Comparison of ENCODE assay signal across 18 cellular contexts in the genomic region with DNA sequence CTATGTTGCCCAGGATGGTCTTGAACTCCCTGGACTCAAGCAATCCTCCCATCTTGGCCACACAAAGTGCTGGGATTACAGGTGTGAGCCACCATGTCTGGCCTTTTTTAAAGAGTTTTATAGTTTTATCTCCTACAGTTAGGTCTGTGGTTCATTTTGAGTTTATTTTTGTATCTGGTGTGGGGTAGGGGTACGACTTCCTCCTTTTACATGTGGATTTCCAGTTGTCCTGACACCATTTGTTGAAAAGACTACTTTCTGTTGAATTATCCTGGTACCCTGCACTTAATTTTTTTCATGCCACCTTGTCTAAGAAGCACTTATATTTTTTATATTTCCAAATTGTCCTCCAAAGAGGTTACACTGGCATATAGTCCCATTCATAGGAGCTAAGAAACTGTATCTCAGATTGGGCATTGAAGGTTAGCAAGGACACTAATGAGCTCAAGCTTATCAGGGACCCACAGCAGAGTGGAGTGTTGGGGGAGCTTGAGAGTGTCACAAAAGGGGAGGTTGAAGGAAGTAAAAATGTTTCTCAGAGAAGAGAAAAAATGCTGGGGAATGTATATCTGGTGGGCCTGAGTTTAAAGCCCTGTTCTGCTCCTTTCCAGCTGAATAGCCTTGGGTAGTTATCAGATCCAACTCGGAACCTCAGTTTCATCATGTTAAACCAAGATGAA. TPM values are rescaled to one million over a fixed set of nuclear protein-coding genes. Genes with fewer than 3 reads are reported as not detected.
DNase-seq lines count a peak whose midpoint lies in the region; ATAC-seq and TF ChIP-seq lines count a peak whose summit lies in the region.
"Had no signal": no experiment of that assay in that cellular context is flagged by ENCODE, and none has a peak within 500 bp of the region (broad histone marks: within the 10 kb centered on the region; RNA-seq: fewer than 3 reads in every experiment).

No MANE protein-coding gene starts in this region.

- peaks cover 46% of the 10 kb centered on the region for H3K4me1 Mint-ChIP-seq in activated naive CD4-positive, alpha-beta T cell treated with anti-CD3 and anti-CD28 coated beads, Interleukin-2, amount 10 ng/mL, durations not matched to agents 7 days and 5 days
- H3K4me1 Mint-ChIP-seq in activated naive CD4-positive, alpha-beta T cell treated with anti-CD3 and anti-CD28 coated beads for 36 hours (ENCODE audit: low read depth), result peaks cover 33% of the 10 kb centered on the region
- H3K4me1 Mint-ChIP-seq in activated naive CD8-positive, alpha-beta T cell (ENCODE audit: low read depth), result peaks cover 43% of the 10 kb centered on the region

- H3K4me1 ChIP-seq in MM.1S (ENCODE audit: low read length), result peaks cover 30% of the 10 kb centered on the region
- H3K4me1 ChIP-seq in thymus (ENCODE audit: control insufficient read depth, insufficient read depth, low read length), result peaks cover 18% of the 10 kb centered on the region
- H3K4me1 ChIP-seq: psoas muscle, upper lobe of right lung had no signal

- CTCF ChIA-PET in activated naive CD4-positive, alpha-beta T cell treated with anti-CD3 and anti-CD28 coated beads, Interleukin-2, amount 10 ng/mL, durations not matched to agents 7 days and 5 days (lab: Charles Lee), result interaction anchor here (0.6 to 3.1 kb wide), 7 partner anchors 13 to 78 kb away, joined by 3 to 21 read pairs (median 3); a partner anchor contains a TSS
- CTCF ChIA-PET in activated naive CD4-positive, alpha-beta T cell treated with anti-CD3 and anti-CD28 coated beads for 36 hours (lab: Charles Lee), result interaction anchor here (0.6 to 2.3 kb wide), 8 partner anchors 34 to 138 kb away, joined by 3 to 11 read pairs (median 4); no protein-coding TSS in a partner anchor

- H3K27me3 ChIP-seq in MM.1S (replicated peaks; ENCODE audit: insufficient read depth, low read length) (no peaks in the 10 kb centered on the region), thymus (ENCODE audit: control insufficient read depth, insufficient read depth) (no peaks in the 10 kb centered on the region)
- H3K27me3 ChIP-seq: upper lobe of right lung had no signal

- H3K36me3 ChIP-seq in MM.1S (replicated peaks; ENCODE audit: insufficient read depth, low read length), result no peaks in the 10 kb centered on the region
- H3K36me3 ChIP-seq in thymus (ENCODE audit: control insufficient read depth, insufficient read depth), result peaks cover 6% of the 10 kb centered on the region
- H3K36me3 ChIP-seq: upper lobe of right lung had no signal

- 9% methylated on average over 2 of the region's 2 CpGs for WGBS in thymus

- no peak overlapping the region for H3K4me3 Mint-ChIP-seq in activated naive CD4-positive, alpha-beta T cell treated with anti-CD3 and anti-CD28 coated beads, Interleukin-2, amount 10 ng/mL, durations not matched to agents 7 days and 5 days
- H3K4me3 Mint-ChIP-seq in activated naive CD4-positive, alpha-beta T cell treated with anti-CD3 and anti-CD28 coated beads for 36 hours, result no peak overlapping the region
- peak overlapping the region; percentile 76 for H3K4me3 Mint-ChIP-seq in activated naive CD8-positive, alpha-beta T cell

- no peaks in the 10 kb centered on the region for H3K9me3 Mint-ChIP-seq in activated naive CD4-positive, alpha-beta T cell treated with anti-CD3 and anti-CD28 coated beads, Interleukin-2, amount 10 ng/mL, durations not matched to agents 7 days and 5 days
- no peaks in the 10 kb centered on the region for H3K9me3 Mint-ChIP-seq in activated naive CD4-positive, alpha-beta T cell treated with anti-CD3 and anti-CD28 coated beads for 36 hours
- H3K9me3 Mint-ChIP-seq in activated naive CD8-positive, alpha-beta T cell (ENCODE audit: low read depth), result no peaks in the 10 kb centered on the region

- intact Hi-C loops in activated naive CD4-positive, alpha-beta T cell treated with anti-CD3 and anti-CD28 coated beads for 36 hours (cut with micrococcal nuclease), result loop anchor here (5.0 kb wide), 1 partner anchor 48 kb away; a partner anchor contains a TSS

- H3F3A ChIP-seq in MM.1S (ENCODE audit: insufficient read depth, low read length), result peaks cover 23% of the 10 kb centered on the region

- peak overlapping the region; percentile 67 for H3K4me2 ChIP-seq in MM.1S (ENCODE audit: low read depth, low read length)

- H3K27ac ChIP-seq in MM.1S (ENCODE audit: low read length) (peak overlapping the region; percentile 76), thymus (ENCODE audit: low read depth) (peak overlapping the region; percentile 64)
- H3K27ac ChIP-seq: psoas muscle, upper lobe of right lung had no signal

- H3K27ac Mint-ChIP-seq in activated naive CD4-positive, alpha-beta T cell treated with anti-CD3 and anti-CD28 coated beads, Interleukin-2, amount 10 ng/mL, durations not matched to agents 7 days and 5 days, result peak overlapping the region; percentile 16
- no peak overlapping the region for H3K27ac Mint-ChIP-seq in activated naive CD4-positive, alpha-beta T cell treated with anti-CD3 and anti-CD28 coated beads for 36 hours
- H3K27ac Mint-ChIP-seq in activated naive CD8-positive, alpha-beta T cell, result peak overlapping the region; percentile 77

- H3K79me2 ChIP-seq in MM.1S (ENCODE audit: low read length), result no peaks in the 10 kb centered on the region

- no peaks in the 10 kb centered on the region for H3K9me2 ChIP-seq in MM.1S (replicated peaks; ENCODE audit: insufficient read depth, low read length)

- H4K20me1 ChIP-seq in MM.1S (ENCODE audit: insufficient read depth, low read length), result no peaks in the 10 kb centered on the region

- H2AFZ ChIP-seq in MM.1S (ENCODE audit: low read length), result peak overlapping the region; percentile 54

- peak overlapping the region; percentile 46; the same call in 1 of the 2 replicates for H3K9ac ChIP-seq in MM.1S (ENCODE audit: low read length)

- no peak for TF ChIP-seq CTCF in MM.1S (IDR thresholded peaks at IDR 0.05; ENCODE audit: low read length)
- no peak for TF ChIP-seq CTCF in GM10266 (IDR thresholded peaks at IDR 0.05; ENCODE audit: control insufficient read depth, insufficient read depth, low read depth, missing control alignments)

- ATAC-seq in GM21825 (IDR thresholded peaks at IDR 0.05; ENCODE audit: unreplicated experiment), result no peak

- H3K9me3 ChIP-seq in MM.1S (replicated peaks; ENCODE audit: insufficient read depth, low read length) (no peaks in the 10 kb centered on the region), thymus (ENCODE audit: control insufficient read depth) (no peaks in the 10 kb centered on the region)
- H3K9me3 ChIP-seq: psoas muscle, upper lobe of right lung had no signal

- peaks cover 30% of the 10 kb centered on the region for H3K36me3 Mint-ChIP-seq in activated naive CD4-positive, alpha-beta T cell treated with anti-CD3 and anti-CD28 coated beads, Interleukin-2, amount 10 ng/mL, durations not matched to agents 7 days and 5 days
- no peaks in the 10 kb centered on the region for H3K36me3 Mint-ChIP-seq in activated naive CD4-positive, alpha-beta T cell treated with anti-CD3 and anti-CD28 coated beads for 36 hours (ENCODE audit: low read depth)
- H3K36me3 Mint-ChIP-seq in activated naive CD8-positive, alpha-beta T cell, result no peaks in the 10 kb centered on the region

- H3K4me3 ChIP-seq in MM.1S (ENCODE audit: low read length) (peak overlapping the region; percentile 33; the same call in 1 of the 2 replicates), thymus (ENCODE audit: low read length) (no peak overlapping the region)
- H3K4me3 ChIP-seq: psoas muscle, upper lobe of right lung had no signal

- DNase-seq in activated naive CD4-positive, alpha-beta T cell treated with anti-CD3 and anti-CD28 coated beads, Interleukin-2, amount 10 ng/mL, durations not matched to agents 7 days and 5 days, result no peak
- DNase-seq in activated naive CD4-positive, alpha-beta T cell treated with anti-CD3 and anti-CD28 coated beads for 36 hours, result no peak
- DNase-seq in MM.1S (no peak), GM10266 (ENCODE audit: extremely low spot score) (no peak)
- no peak for DNase-seq in stimulated activated CD4-positive, alpha-beta T cell treated with anti-CD3 and anti-CD28 coated beads, Interleukin-4, amount 100 ng/mL, for 4 hours
- DNase-seq: activated CD4-positive, alpha-beta T cell treated with anti-CD3 and anti-CD28 coated beads, Interleukin-2, amount 50 U/mL, for 48 hours; activated naive CD4-positive, alpha-beta T cell; kidney; psoas muscle; SW 1271 had no signal

- H3K27me3 Mint-ChIP-seq in activated naive CD4-positive, alpha-beta T cell treated with anti-CD3 and anti-CD28 coated beads, Interleukin-2, amount 10 ng/mL, durations not matched to agents 7 days and 5 days, result peaks cover 7% of the 10 kb centered on the region
- no peaks in the 10 kb centered on the region for H3K27me3 Mint-ChIP-seq in activated naive CD4-positive, alpha-beta T cell treated with anti-CD3 and anti-CD28 coated beads for 36 hours (ENCODE audit: low read depth)
- no peaks in the 10 kb centered on the region for H3K27me3 Mint-ChIP-seq in activated naive CD8-positive, alpha-beta T cell

RNA-seq across cellular contexts. Expression of a gene that starts 23.4 kb away (rescaled TPM):
- 10 to 100 TPM; 28.8 to 32.8 TPM for total RNA-seq in activated naive CD4-positive, alpha-beta T cell treated with anti-CD3 and anti-CD28 coated beads for 36 hours
- 26.3 TPM for polyA plus RNA-seq in thymus

RNA-seq across cellular contexts. Expression of a gene that starts 48.4 kb away (rescaled TPM):
- total RNA-seq in activated naive CD4-positive, alpha-beta T cell treated with anti-CD3 and anti-CD28 coated beads for 36 hours, result 10 to 100 TPM in 1 of 2 experiments, 1 to 10 TPM in 1; 9.4 to 10.6 TPM
- polyA plus RNA-seq in thymus, result 1.0 TPM

RNA-seq across cellular contexts. Expression of a gene that starts 55.6 kb away (rescaled TPM):
- total RNA-seq in activated naive CD4-positive, alpha-beta T cell treated with anti-CD3 and anti-CD28 coated beads for 36 hours, result 1 to 10 TPM; 3.1 to 3.9 TPM
- polyA plus RNA-seq in thymus, result 13.4 TPM
- total RNA-seq: cardiac septum, Daoy, H1, M059J, upper lobe of right lung had no signal
